Comparison of ENCODE assay signal across 8 cellular contexts in genomic region chr2:118169359-118170005, GRCh38.
DNase-seq lines count a peak whose midpoint lies in the region; TF ChIP-seq lines count a peak whose summit lies in the region.

No MANE protein-coding gene starts in this region.

- no peaks in the 10 kb centered on the region for H3K36me3 ChIP-seq in Loucy (ENCODE audit: insufficient read depth, low read length)

- H3K4me3 ChIP-seq in Loucy (ENCODE audit: low read length, poor library complexity, severe bottlenecking) (no peak overlapping the region), choroid plexus epithelial cell (ENCODE audit: low read depth, low read length) (no peak overlapping the region)

- H3K4me2 ChIP-seq in Loucy (ENCODE audit: low read depth, low read length, poor library complexity, severe bottlenecking), result no peak overlapping the region

- no peaks in the 10 kb centered on the region for H3F3A ChIP-seq in Loucy (ENCODE audit: low read depth)

- H3K9me2 ChIP-seq in Loucy (replicated peaks; ENCODE audit: low read depth, low read length), result no peaks in the 10 kb centered on the region

- peak overlapping the region; percentile 53 for H2AFZ ChIP-seq in Loucy (ENCODE audit: low read length)

- no peaks in the 10 kb centered on the region for H4K20me1 ChIP-seq in Loucy (ENCODE audit: insufficient read depth, low read length, poor library complexity, severe bottlenecking)

- peaks cover 3% of the 10 kb centered on the region; the same call in 1 of the 2 replicates for H3K9me3 ChIP-seq in Loucy (ENCODE audit: insufficient read depth, low read depth, low read length)

- H3K4me1 ChIP-seq in Loucy (ENCODE audit: insufficient read depth, low read length, poor library complexity, severe bottlenecking), result peaks cover 7% of the 10 kb centered on the region

- no peaks in the 10 kb centered on the region for H3K79me2 ChIP-seq in Loucy (ENCODE audit: insufficient read depth, low read length)

- peak; percentile 37 for DNase-seq in activated CD4-positive, alpha-beta T cell treated with anti-CD3 and anti-CD28 coated beads for 48 hours
- no peak for DNase-seq in activated CD4-positive, alpha-beta T cell treated with anti-CD3 and anti-CD28 coated beads, Interleukin-2, amount 50 U/mL, for 1 hour
- DNase-seq in choroid plexus epithelial cell (ENCODE audit: low read depth), result peak; percentile 9
- DNase-seq in stimulated activated CD8-positive, alpha-beta memory T cell treated with anti-CD3 and anti-CD28 coated beads, Interleukin-4, amount 100 ng/mL, for 48 hours, result peak; percentile 40
- no peak for DNase-seq in globus pallidus (ENCODE audit: low spot score)
- DNase-seq in SK-N-DZ (ENCODE audit: low spot score), result no peak
- no peak for DNase-seq in NCI-H2029 (lab: John Stamatoyannopoulos, UW)

- no peak overlapping the region for H3K9ac ChIP-seq in Loucy (ENCODE audit: low read depth, low read length, poor library complexity, severe bottlenecking)

- no peaks in the 10 kb centered on the region for H3K27me3 ChIP-seq in Loucy (ENCODE audit: insufficient read depth, low read length, poor library complexity, severe bottlenecking)

- TF ChIP-seq CTCF in Loucy (conservative IDR thresholded peaks at IDR 0.05; ENCODE audit: low read length) (peak; percentile 39), choroid plexus epithelial cell (conservative IDR thresholded peaks at IDR 0.05; ENCODE audit: low read depth, low read length) (peak; percentile 5)

Comparison
In these comparisons a context has a peak if more than half of its experiments do, and no peak if none do; other contexts are left out.
1. DNase-seq: peak in activated CD4-positive, alpha-beta T cell treated with anti-CD3 and anti-CD28 coated beads for 48 hours (single experiment), choroid plexus epithelial cell (single experiment) and stimulated activated CD8-positive, alpha-beta memory T cell treated with anti-CD3 and anti-CD28 coated beads, Interleukin-4, amount 100 ng/mL, for 48 hours (single experiment); none in activated CD4-positive, alpha-beta T cell treated with anti-CD3 and anti-CD28 coated beads, Interleukin-2, amount 50 U/mL, for 1 hour (single experiment), globus pallidus (single experiment), SK-N-DZ (single experiment) and NCI-H2029 (single experiment).